ENCODE assay signal across 8 cellular contexts in genomic region chr12:91577586-91578539, GRCh38.
DNase-seq lines count a peak whose midpoint lies in the region; ATAC-seq, FAIRE-seq and TF ChIP-seq lines count a peak whose summit lies in the region.

No MANE protein-coding gene starts in this region.

- no peaks in the 10 kb centered on the region for H3K9me3 Mint-ChIP-seq in brain

- H3K27ac Mint-ChIP-seq in brain: peak overlapping the region; percentile 53 to 97 (median 85)

- POLR2A ChIA-PET in HEK293 (lab: Yijun Ruan, JAX): no interaction called here

- no peaks in the 10 kb centered on the region for H3K27me3 ChIP-seq in thoracic aorta (replicated peaks; ENCODE audit: insufficient read depth)

- no peaks in the 10 kb centered on the region for H3K27me3 Mint-ChIP-seq in brain

- H3K36me3 Mint-ChIP-seq in brain: no peaks in the 10 kb centered on the region

- H3K9me3 ChIP-seq in HEK293 (ENCODE audit: control insufficient read depth, insufficient read depth, low read depth, low read length) (no peaks in the 10 kb centered on the region), thoracic aorta (no peaks in the 10 kb centered on the region)

- peak; percentile 100 for FAIRE-seq in islet of Langerhans (lab: Jason Lieb, UNC)

- CTCF ChIA-PET in HEK293 (lab: Yijun Ruan, JAX): interaction anchor here (0.5 to 1.3 kb wide), 17 partner anchors 9 to 1248 kb away, joined by 3 to 5 read pairs (median 3); no protein-coding TSS in a partner anchor

- peak overlapping the region; percentile 30 to 77 (median 62) for H3K4me3 Mint-ChIP-seq in brain

- H3K4me1 ChIP-seq in HEK293 (ENCODE audit: control insufficient read depth, insufficient read depth, low read length): peaks cover 2% of the 10 kb centered on the region; the same call in 1 of the 2 replicates
- no peaks in the 10 kb centered on the region for H3K4me1 ChIP-seq in thoracic aorta (ENCODE audit: control insufficient read depth in 1 of 2, low read depth in 2 of 2)

- TF ChIP-seq CTCF in HEK293 (tag by site-specific recombination; IDR thresholded peaks at IDR 0.05) (no peak), brain (conservative IDR thresholded peaks at IDR 0.05) (peak; percentile 67 to 80), thoracic aorta (IDR thresholded peaks at IDR 0.05) (peak; percentile 62)

- H3K4me3 ChIP-seq in HEK293 (ENCODE audit: low read depth, low read length): no peak overlapping the region
- peak overlapping the region; percentile 46 for H3K4me3 ChIP-seq in thoracic aorta

- H3K4me1 Mint-ChIP-seq in brain: peaks cover 78% of the 10 kb centered on the region

- ATAC-seq in thoracic aorta (ENCODE audit: insufficient number of reproducible peaks, low FRiP score, low read depth): no peak

- no peaks in the 10 kb centered on the region for H3K36me3 ChIP-seq in HEK293 (ENCODE audit: control insufficient read depth in 2 of 2, insufficient read depth in 1 of 2, low read length in 2 of 2)
- no peaks in the 10 kb centered on the region for H3K36me3 ChIP-seq in thoracic aorta

- no peak overlapping the region for H3K27ac ChIP-seq in HEK293 (ENCODE audit: extremely low read depth, low read depth, low read length)
- no peak overlapping the region for H3K27ac ChIP-seq in thoracic aorta

- DNase-seq in NOMO-1 treated with DMSO at 0.1 percent for 48 hours (lab: John Stamatoyannopoulos, UW; ENCODE audit: unreplicated experiment): peak; percentile 31
- no peak for DNase-seq in NOMO-1 treated with dmso at 0.1 percent for 144 hours (lab: John Stamatoyannopoulos, UW; ENCODE audit: unreplicated experiment)
- peak; percentile 39 for DNase-seq in NCI-H524 treated with DMSO at 0.1 percent for 48 hours (lab: John Stamatoyannopoulos, UW)
- no peak for DNase-seq in thoracic aorta (ENCODE audit: low spot score)
- DNase-seq in stimulated activated CD4-positive, alpha-beta T cell treated with anti-CD3 and anti-CD28 coated beads, Interleukin-15, amount 100 ng/mL, for 24 hours: no peak

TF ChIP-seq in HEK293, 187 proteins besides CTCF, POLR2A, EP300 and RAD21:
- TF ChIP-seq ZNF654 (tag by site-specific recombination; IDR thresholded peaks at IDR 0.05; ENCODE audit: low read depth) (peak; percentile 25), ZNF214 (tag by site-specific recombination; IDR thresholded peaks at IDR 0.05; ENCODE audit: borderline replicate concordance) (no peak)

Comparison
In these comparisons a context has a peak if more than half of its experiments do, and no peak if none do; other contexts are left out.
1. DNase-seq: peak in NOMO-1 treated with DMSO at 0.1 percent for 48 hours (single experiment) and NCI-H524 treated with DMSO at 0.1 percent for 48 hours (single experiment); none in NOMO-1 treated with dmso at 0.1 percent for 144 hours (single experiment), thoracic aorta (single experiment) and stimulated activated CD4-positive, alpha-beta T cell treated with anti-CD3 and anti-CD28 coated beads, Interleukin-15, amount 100 ng/mL, for 24 hours (single experiment).